ENCODE assay signal across 9 cellular contexts in genomic region chr12:81610955-81611889, GRCh38.
DNase-seq lines count a peak whose midpoint lies in the region; ATAC-seq, FAIRE-seq and TF ChIP-seq lines count a peak whose summit lies in the region.
"Had no signal": no experiment of that assay in that cellular context is flagged by ENCODE, and none has a peak within 500 bp of the region (broad histone marks: within the 10 kb centered on the region; RNA-seq: fewer than 3 reads in every experiment).

No MANE protein-coding gene starts in this region.

- no peak for FAIRE-seq in urothelium cell line (lab: Jason Lieb, UNC)
- FAIRE-seq: colon had no signal

- no peaks in the 10 kb centered on the region for H3K36me3 ChIP-seq in right atrium auricular region

- DNase-seq in AG09319 (ENCODE audit: extremely low read depth, low read depth) (no peak), HuH-7 (ENCODE audit: low spot score) (peak; percentile 27), T47D (ENCODE audit: low read depth in 1 of 2, low spot score in 1 of 2) (peak; percentile 23 to 68), urothelium cell line (ENCODE audit: low spot score) (peak; percentile 6), amygdala (lab: John Stamatoyannopoulos, UW) (no peak), NOMO-1 treated with dmso at 0.1 percent for 144 hours (lab: John Stamatoyannopoulos, UW; ENCODE audit: unreplicated experiment) (no peak), right atrium auricular region (ENCODE audit: low spot score) (no peak)

- H3K27ac ChIP-seq in right atrium auricular region: no peak overlapping the region

- no peak overlapping the region for H3K4me3 ChIP-seq in right atrium auricular region

- H3K4me1 ChIP-seq in right atrium auricular region: no peaks in the 10 kb centered on the region

- H3K9me3 ChIP-seq in right atrium auricular region: no peaks in the 10 kb centered on the region

- ATAC-seq in GM18907 (IDR thresholded peaks at IDR 0.05; ENCODE audit: unreplicated experiment): peak; percentile 93

- TF ChIP-seq CTCF in AG09319 (IDR thresholded peaks at IDR 0.05; ENCODE audit: low read depth, low read length): peak; percentile 22; the same call in 1 of the 2 replicates
- TF ChIP-seq CTCF in right atrium auricular region (IDR thresholded peaks at IDR 0.05): peak in 1 of 2 donors; percentile 39

- in situ Hi-C loops in T47D (cut with HindIII; ENCODE audit: low pct_unique_long_range_greater_than_20kb, low sequenced_read_pairs): no loop called here

- no peaks in the 10 kb centered on the region for H3K27me3 ChIP-seq in right atrium auricular region

Comparison
In these comparisons a context has a peak if more than half of its experiments do, and no peak if none do; other contexts are left out.
1. DNase-seq: peak in HuH-7 (single experiment), T47D (2 of 2) and urothelium cell line (single experiment); none in AG09319 (single experiment), amygdala (0 of 56), NOMO-1 treated with dmso at 0.1 percent for 144 hours (single experiment) and right atrium auricular region (single experiment).